8 cellular contexts compared by ENCODE assay signal in the genomic region with DNA sequence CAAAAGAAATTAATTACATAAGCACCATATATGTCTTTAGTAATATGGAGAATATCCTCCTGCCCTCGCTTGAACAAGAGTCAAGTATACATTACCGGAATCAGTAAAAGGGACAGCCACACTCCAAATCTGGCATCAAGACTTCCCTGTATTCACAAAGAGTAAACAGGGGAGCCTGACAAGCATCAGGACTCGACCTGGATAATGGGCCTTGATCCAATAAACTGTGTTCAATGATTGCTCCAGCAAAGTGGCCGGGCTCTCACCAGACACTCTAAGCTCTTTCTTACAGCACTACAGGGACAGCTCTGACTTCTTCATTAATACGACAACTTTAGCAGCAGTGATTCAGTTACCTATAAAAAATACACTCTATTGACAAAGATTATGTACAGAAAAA.
"Had no signal": no experiment of that assay in that cellular context is flagged by ENCODE, and none has a peak within 500 bp of the region (broad histone marks: within the 10 kb centered on the region; RNA-seq: fewer than 3 reads in every experiment).

No MANE protein-coding gene starts in this region.

- ATAC-seq: esophagus mucosa had no signal

- H3K27ac ChIP-seq: colonic mucosa, left ventricle myocardium inferior had no signal

- H3K27me3 ChIP-seq: colonic mucosa had no signal

- H3K4me3 ChIP-seq: colonic mucosa, left ventricle myocardium inferior had no signal

- H3K4me1 ChIP-seq: colonic mucosa, left ventricle myocardium inferior had no signal

- DNase-seq: activated naive CD8-positive, alpha-beta T cell treated with anti-CD3 and anti-CD28 coated beads, Interleukin-2, amount 10 ng/mL, durations not matched to agents 7 days and 5 days; central memory CD4-positive, alpha-beta T cell; colonic mucosa; left ventricle myocardium inferior; naive B cell; stimulated activated CD4-positive, alpha-beta T cell treated with anti-CD3 and anti-CD28 coated beads, Interleukin-12 subunit alpha, Interleukin-12 subunit beta, amount 100 ng/mL, for 4 hours; stimulated activated CD4-positive, alpha-beta T cell treated with anti-CD3 and anti-CD28 coated beads, Interleukin-2, amount 100 ng/mL, for 24 hours had no signal

- H3K36me3 ChIP-seq: colonic mucosa, left ventricle myocardium inferior had no signal

- H3K9me3 ChIP-seq: colonic mucosa had no signal
